ENCODE assay signal across 8 cellular contexts in the genomic region with DNA sequence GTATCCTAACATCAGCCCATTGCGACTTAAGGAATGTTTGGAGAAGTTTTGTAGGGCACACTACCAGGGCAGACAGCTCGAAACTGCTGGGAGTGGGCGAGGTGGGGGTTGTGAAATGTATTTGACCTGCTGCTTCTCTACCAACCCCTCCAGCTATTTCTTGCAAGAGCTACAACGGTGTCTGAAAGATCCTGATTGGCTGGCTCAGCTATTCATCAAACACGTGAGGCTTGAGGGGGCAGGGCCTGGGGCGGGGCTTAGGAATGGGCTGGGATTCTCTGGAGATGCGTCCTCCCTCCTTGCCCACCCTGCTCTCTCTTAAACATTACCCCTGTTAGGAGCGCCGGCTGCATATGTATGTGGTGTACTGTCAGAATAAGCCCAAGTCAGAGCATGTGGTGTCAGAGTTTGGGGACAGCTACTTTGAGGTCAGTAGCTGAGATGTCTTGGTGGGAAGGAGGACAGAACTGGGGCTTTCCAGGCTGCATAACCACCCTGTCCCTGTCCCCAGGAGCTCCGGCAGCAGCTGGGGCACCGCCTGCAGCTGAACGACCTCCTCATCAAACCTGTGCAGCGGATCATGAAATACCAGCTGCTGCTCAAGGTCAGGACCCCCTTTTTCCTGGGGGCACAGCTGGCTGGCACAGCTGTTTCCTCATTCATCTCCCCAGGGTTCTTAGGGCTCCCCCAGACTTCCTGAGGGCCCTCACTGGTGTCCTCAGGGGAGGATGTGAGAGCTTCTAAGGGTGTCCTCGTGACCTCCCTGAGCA. TPM values are rescaled to one million over a fixed set of nuclear protein-coding genes. Genes with fewer than 3 reads are reported as not detected.
DNase-seq lines count a peak whose midpoint lies in the region; ATAC-seq and TF ChIP-seq lines count a peak whose summit lies in the region.

No MANE protein-coding gene starts in this region.

- peaks cover 0 to 53% of the 10 kb centered on the region in 2 donors for H3K4me1 ChIP-seq in right atrium auricular region
- H3K4me1 ChIP-seq in sigmoid colon = peaks cover 0 to 70% (median 60%) of the 10 kb centered on the region in 4 donors

- WGBS in sigmoid colon, 2 donors = 42 to 46% methylated on average over 14 of the region's 14 CpGs

- H3K27ac ChIP-seq in right atrium auricular region = no peak overlapping the region
- peak overlapping the region; percentile 96 to 97 (median 96) for H3K27ac ChIP-seq in sigmoid colon

- no peaks in the 10 kb centered on the region for H3K27me3 ChIP-seq in right atrium auricular region
- no peaks in the 10 kb centered on the region for H3K27me3 ChIP-seq in sigmoid colon

- H3K36me3 ChIP-seq in right atrium auricular region = no peaks in the 10 kb centered on the region
- H3K36me3 ChIP-seq in sigmoid colon = peaks cover 16 to 39% (median 25%) of the 10 kb centered on the region in 4 donors

- intact Hi-C loops in cardiac septum (cut with DNase I) = no loop called here
- intact Hi-C loops in sigmoid colon (cut with DNase I) = loop anchor here (5.0 kb wide), 1 partner anchor 92 kb away; a partner anchor contains a TSS

- in situ Hi-C loops in SK-MEL-5 (cut with HindIII; ENCODE audit: low pct_unique_long_range_greater_than_20kb, low sequenced_read_pairs) = no loop called here

- TF ChIP-seq CTCF in right atrium auricular region (IDR thresholded peaks at IDR 0.05) (no peak), sigmoid colon (IDR thresholded peaks at IDR 0.05) (no peak), chondrocyte (IDR thresholded peaks at IDR 0.05) (no peak)

- no peak overlapping the region for H3K4me3 ChIP-seq in right atrium auricular region
- peak overlapping the region in 1 of 4 donors; percentile 2 for H3K4me3 ChIP-seq in sigmoid colon

- H3K4me3 Mint-ChIP-seq in chondrocyte (ENCODE audit: unreplicated experiment) = no peak overlapping the region

- peaks cover 18% of the 10 kb centered on the region for H3K36me3 Mint-ChIP-seq in chondrocyte (ENCODE audit: low read depth)

- TF ChIP-seq EP300 in sigmoid colon (IDR thresholded peaks at IDR 0.05) = no peak

- DNase-seq in cardiac septum (ENCODE audit: low spot score) (peak; percentile 53), right atrium auricular region (ENCODE audit: low spot score) (no peak), SK-MEL-5 (ENCODE audit: low read depth, low spot score) (peak; percentile 56), sigmoid colon (peak; percentile 77), chondrocyte (ENCODE audit: low spot score) (no peak), NCI-H2029 treated with DMSO at 0.1 percent for 48 hours (lab: John Stamatoyannopoulos, UW) (no peak)
- no peak for DNase-seq in stimulated activated CD4-positive, alpha-beta T cell treated with anti-CD3 and anti-CD28 coated beads, Interleukin-2, amount 100 ng/mL, for 48 hours

- no peaks in the 10 kb centered on the region for H3K9me3 ChIP-seq in right atrium auricular region
- H3K9me3 ChIP-seq in sigmoid colon = no peaks in the 10 kb centered on the region

- TF ChIP-seq POLR2A in sigmoid colon (IDR thresholded peaks at IDR 0.05) = no peak

- H3K27ac Mint-ChIP-seq in chondrocyte (ENCODE audit: unreplicated experiment) = no peak overlapping the region

- peaks cover 2% of the 10 kb centered on the region for H3K27me3 Mint-ChIP-seq in chondrocyte (ENCODE audit: low read depth)

- peaks cover 33% of the 10 kb centered on the region for H3K4me1 Mint-ChIP-seq in chondrocyte (ENCODE audit: low read depth)

- ATAC-seq in HG02610 (IDR thresholded peaks at IDR 0.05; ENCODE audit: unreplicated experiment) = peak; percentile 63

- no peaks in the 10 kb centered on the region for H3K9me3 Mint-ChIP-seq in chondrocyte (ENCODE audit: low read depth)

RNA-seq across cellular contexts. Expression of a gene that starts 3.1 kb away (rescaled TPM):
- total RNA-seq in cardiac septum = 15.0 TPM
- total RNA-seq in right atrium auricular region = 10 to 100 TPM in 1 of 2 donors, 1 to 10 TPM in 1; 7.4 to 11.0 TPM
- 13.2 and 16.3 TPM in 2 replicates for total RNA-seq in SK-MEL-5 (2014; rRNA removed; shearing (Covaris generic))
- 11.1 and 18.6 TPM in 2 replicates for polyA plus RNA-seq in SK-MEL-5 (2015; cell fraction: cytosol; rRNA removed)
- 50.9 and 51.4 TPM in 2 replicates for polyA plus RNA-seq in SK-MEL-5 (2015; cell fraction: nucleus; rRNA removed)
- total RNA-seq in sigmoid colon = 100 to 1,000 TPM in 3 of 4 donors, 10 to 100 TPM in 1; 99.4 to 140 (median 113) TPM
- 10 to 100 TPM in 2 of 3 donors, 1 to 10 TPM in 1; 5.8 to 22.8 (median 18.2) TPM for polyA plus RNA-seq in sigmoid colon
- 29.0 to 30.6 TPM (median 29.5 TPM) in 3 replicates for total RNA-seq in chondrocyte

RNA-seq across cellular contexts. Expression of a gene that starts 9.7 kb away (rescaled TPM):
- total RNA-seq in cardiac septum = 31.0 TPM
- total RNA-seq in right atrium auricular region = 10 to 100 TPM; 22.3 to 32.5 TPM
- total RNA-seq in SK-MEL-5 (2014; rRNA removed; shearing (Covaris generic)) = 13.6 and 14.1 TPM in 2 replicates
- 13.9 and 19.5 TPM in 2 replicates for polyA plus RNA-seq in SK-MEL-5 (2015; cell fraction: cytosol; rRNA removed)
- 95.1 and 95.3 TPM in 2 replicates for polyA plus RNA-seq in SK-MEL-5 (2015; cell fraction: nucleus; rRNA removed)
- 10 to 100 TPM; 42.9 to 68.4 (median 50.7) TPM for total RNA-seq in sigmoid colon
- polyA plus RNA-seq in sigmoid colon = 10 to 100 TPM in 1 of 3 donors, 1 to 10 TPM in 2; 1.2 to 12.5 (median 8.4) TPM
- 29.8 to 30.3 TPM (median 30.1 TPM) in 3 replicates for total RNA-seq in chondrocyte

RNA-seq across cellular contexts. Expression of a gene that starts 18.6 kb away (rescaled TPM):
- total RNA-seq in cardiac septum (11.1 TPM), right atrium auricular region (1 to 10 TPM; 3.5 to 4.4 TPM), sigmoid colon (1 to 10 TPM in 3 of 4 donors, under 1 TPM in 1; 0.99 to 4.4 (median 3.3) TPM), chondrocyte (20.8 to 21.8 TPM (median 21.4 TPM) in 3 replicates)
- total RNA-seq in SK-MEL-5 (2014; rRNA removed; shearing (Covaris generic)) = 8.3 and 11.2 TPM in 2 replicates
- 29.5 and 34.1 TPM in 2 replicates for polyA plus RNA-seq in SK-MEL-5 (2015; cell fraction: cytosol; rRNA removed)
- 56.8 and 57.1 TPM in 2 replicates for polyA plus RNA-seq in SK-MEL-5 (2015; cell fraction: nucleus; rRNA removed)
- 1 to 10 TPM in 1 of 3 donors, not detected in 2; 2.7 TPM for polyA plus RNA-seq in sigmoid colon

RNA-seq across cellular contexts. Expression of a gene that starts 23.4 kb away (rescaled TPM):
- total RNA-seq in cardiac septum = 17.9 TPM
- total RNA-seq in right atrium auricular region = 10 to 100 TPM; 22.1 to 25.2 TPM
- total RNA-seq in SK-MEL-5 (2014; rRNA removed; shearing (Covaris generic)) = 48.4 and 53.2 TPM in 2 replicates
- polyA plus RNA-seq in SK-MEL-5 (2015; cell fraction: cytosol; rRNA removed) = 61.8 and 80.4 TPM in 2 replicates
- polyA plus RNA-seq in SK-MEL-5 (2015; cell fraction: nucleus; rRNA removed) = 56.3 and 58.4 TPM in 2 replicates
- 10 to 100 TPM; 13.3 to 22.8 (median 18.4) TPM for total RNA-seq in sigmoid colon
- polyA plus RNA-seq in sigmoid colon = 10 to 100 TPM; 21.0 to 30.5 (median 28.6) TPM
- total RNA-seq in chondrocyte = 27.9 to 33.1 TPM (median 30.5 TPM) in 3 replicates

Comparison
In these comparisons a context has a peak if more than half of its experiments do, and no peak if none do; other contexts are left out.
1. DNase-seq: peak in cardiac septum (single experiment), SK-MEL-5 (single experiment) and sigmoid colon (single experiment); none in right atrium auricular region (single experiment), chondrocyte (single experiment), NCI-H2029 treated with DMSO at 0.1 percent for 48 hours (single experiment) and stimulated activated CD4-positive, alpha-beta T cell treated with anti-CD3 and anti-CD28 coated beads, Interleukin-2, amount 100 ng/mL, for 48 hours (0 of 2).
2. H3K27ac ChIP-seq: peak in sigmoid colon (4 of 4); none in right atrium auricular region (0 of 2).